In the genomic region with DNA sequence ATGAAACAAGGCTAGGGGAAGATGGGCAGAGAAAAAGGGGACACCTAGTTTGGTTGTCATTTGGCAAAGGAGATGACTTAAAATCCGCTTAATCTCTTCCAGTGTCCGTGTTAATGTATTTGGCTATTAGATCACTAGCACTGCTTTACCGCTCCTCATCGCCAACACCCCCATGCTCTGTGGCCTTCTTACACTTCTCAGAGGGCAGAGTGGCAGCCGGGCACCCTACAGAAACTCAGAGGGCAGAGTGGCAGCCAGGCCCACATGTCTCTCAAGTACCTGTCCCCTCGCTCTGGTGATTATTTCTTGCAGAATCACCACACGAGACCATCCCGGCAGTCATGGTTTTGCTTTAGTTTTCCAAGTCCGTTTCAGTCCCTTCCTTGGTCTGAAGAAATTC, we compare ENCODE assay signal across 26 cellular contexts. TPM values are rescaled to one million over a fixed set of nuclear protein-coding genes. Genes with fewer than 3 reads are reported as not detected.
"Had no signal": no experiment of that assay in that cellular context is flagged by ENCODE, and none has a peak within 500 bp of the region (broad histone marks: within the 10 kb centered on the region; RNA-seq: fewer than 3 reads in every experiment).

No MANE protein-coding gene starts in this region.

- H3K27ac Mint-ChIP-seq: activated naive CD8-positive, alpha-beta T cell; activated T-cell treated with anti-CD3 and anti-CD28 coated beads, Interleukin-2, amount 50 U/mL, for 24 hours; activated T-helper 2 cell treated with anti-CD3 and anti-CD28 coated beads, Interferon-gamma antibody, Interleukin-2, Interleukin-4, amounts not matched to agents 10 μg/mL and 5 μg/mL and 100 μg/mL, durations not matched to agents 14 hours and 24 hours and 36 hours; T-helper 1 cell treated with Interleukin-12 subunit alpha and Interleukin-12 subunit beta and Interleukin-4 antibody, amounts not matched to agents 30 μg/mL and 1 μg/mL, for 36 hours had no signal

- H3K27ac ChIP-seq: adrenal gland, ascending aorta, brain microvascular endothelial cell, psoas muscle, right atrium auricular region, tibial artery had no signal

- H3K4me1 ChIP-seq: psoas muscle had no signal

- FAIRE-seq: frontal cortex, urothelium cell line had no signal

- H3K27me3 ChIP-seq: adrenal gland, ascending aorta, brain microvascular endothelial cell, right atrium auricular region, tibial artery had no signal

- H3K9me3 Mint-ChIP-seq: activated T-cell treated with anti-CD3 and anti-CD28 coated beads, Interleukin-2, amount 50 U/mL, for 24 hours; activated T-helper 2 cell treated with anti-CD3 and anti-CD28 coated beads, Interferon-gamma antibody, Interleukin-2, Interleukin-4, amounts not matched to agents 10 μg/mL and 5 μg/mL and 100 μg/mL, durations not matched to agents 14 hours and 24 hours and 36 hours; neural crest cell; stimulated activated naive CD8-positive, alpha-beta T cell treated with anti-CD3 and anti-CD28 coated beads, Interleukin-15, amount 100 ng/mL, for 72 hours; T-helper 1 cell treated with Interleukin-12 subunit alpha and Interleukin-12 subunit beta and Interleukin-4 antibody, amounts not matched to agents 30 μg/mL and 1 μg/mL, for 36 hours had no signal

- DNase-seq: activated CD4-positive, alpha-beta T cell treated with anti-CD3 and anti-CD28 coated beads, Interleukin-2, amount 50 U/mL, for 1 hour; activated CD4-positive, CD25-positive, alpha-beta regulatory T cell treated with anti-CD3 and anti-CD28 coated beads, Interleukin-2, amount 50 U/mL, for 72 hours; activated CD8-positive, alpha-beta memory T cell treated with anti-CD3 and anti-CD28 coated beads, Interleukin-2, amount 50 U/mL, for 4 hours; activated naive CD4-positive, alpha-beta T cell; activated T-cell treated with anti-CD3 and anti-CD28 coated beads, Interleukin-2, amount 50 U/mL, for 24 hours; adrenal gland; brain microvascular endothelial cell; caudate nucleus; dermis blood vessel endothelial cell; effector CD8-positive, alpha-beta T cell; hippocampal formation; kidney glomerular epithelial cell; left ventricle myocardium superior; occipital lobe; psoas muscle; stimulated activated CD4-positive, alpha-beta T cell treated with anti-CD3 and anti-CD28 coated beads, Interleukin-12 subunit alpha, Interleukin-12 subunit beta, amount 100 ng/mL, for 4 hours; stimulated activated naive CD8-positive, alpha-beta T cell treated with anti-CD3 and anti-CD28 coated beads, Interleukin-15, amount 100 ng/mL, for 72 hours; tibial artery had no signal

- H3K4me3 ChIP-seq: adrenal gland, ascending aorta, psoas muscle, right atrium auricular region, tibial artery had no signal

- H3K27me3 Mint-ChIP-seq: activated naive CD8-positive, alpha-beta T cell had no signal

- ATAC-seq: left ventricle myocardium superior; psoas muscle; stimulated activated naive CD8-positive, alpha-beta T cell treated with anti-CD3 and anti-CD28 coated beads, Interleukin-15, amount 100 ng/mL, for 72 hours had no signal

- H3K4me3 Mint-ChIP-seq: activated naive CD8-positive, alpha-beta T cell; activated T-cell treated with anti-CD3 and anti-CD28 coated beads, Interleukin-2, amount 50 U/mL, for 24 hours; neural crest cell; stimulated activated naive CD8-positive, alpha-beta T cell treated with anti-CD3 and anti-CD28 coated beads, Interleukin-15, amount 100 ng/mL, for 72 hours; T-helper 1 cell treated with Interleukin-12 subunit alpha and Interleukin-12 subunit beta and Interleukin-4 antibody, amounts not matched to agents 30 μg/mL and 1 μg/mL, for 36 hours had no signal

- H3K9me3 ChIP-seq: adrenal gland, ascending aorta, psoas muscle, right atrium auricular region, tibial artery had no signal

RNA-seq across cellular contexts. Expression of gene DNASE1L3, which starts 39.6 kb away (rescaled TPM):
- total RNA-seq: activated T-helper 2 cell treated with anti-CD3 and anti-CD28 coated beads, Interferon-gamma antibody, Interleukin-2, Interleukin-4, amounts not matched to agents 10 μg/mL and 5 μg/mL and 100 μg/mL, durations not matched to agents 14 hours and 24 hours and 36 hours; neural crest cell had no signal
